10 cellular contexts compared by ENCODE assay signal in the genomic region with DNA sequence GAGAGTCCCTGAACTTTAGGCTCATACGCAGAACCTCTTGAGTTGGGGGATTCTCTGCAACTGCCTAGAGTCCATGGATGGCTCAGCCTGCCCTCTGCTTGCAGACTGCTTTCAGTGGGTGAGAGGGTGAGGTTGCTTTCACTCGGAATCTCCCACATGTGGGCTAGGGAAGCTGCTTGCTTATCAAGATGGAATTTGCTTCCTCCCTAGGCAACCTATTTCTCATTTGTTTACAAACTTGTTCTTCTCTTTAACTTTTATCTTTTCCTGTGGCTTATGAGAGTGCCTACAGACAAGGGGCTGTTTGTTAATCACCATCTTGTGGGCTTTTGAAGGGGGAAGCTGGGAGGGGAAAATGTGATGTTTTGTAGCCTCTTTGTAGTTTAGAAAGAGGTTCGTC. TPM values are rescaled to one million over a fixed set of nuclear protein-coding genes. Genes with fewer than 3 reads are reported as not detected.
DNase-seq lines count a peak whose midpoint lies in the region; ATAC-seq and TF ChIP-seq lines count a peak whose summit lies in the region.
"Had no signal": no experiment of that assay in that cellular context is flagged by ENCODE, and none has a peak within 500 bp of the region (broad histone marks: within the 10 kb centered on the region; RNA-seq: fewer than 3 reads in every experiment).

No MANE protein-coding gene starts in this region.

- H3K4me1 Mint-ChIP-seq in CD4-positive, alpha-beta memory T cell, result peaks cover 74 to 88% (median 81%) of the 10 kb centered on the region in 4 donors
- H3K4me1 Mint-ChIP-seq in nephron, result peaks cover 36% of the 10 kb centered on the region

- no peaks in the 10 kb centered on the region for H3K9me3 ChIP-seq in CD4-positive, alpha-beta memory T cell (ENCODE audit: control insufficient read depth in 1 of 2, low read length in 2 of 2)

- no peak for TF ChIP-seq CTCF in brain microvascular endothelial cell (IDR thresholded peaks at IDR 0.05; ENCODE audit: low read depth, low read length, missing control alignments)
- no peak for TF ChIP-seq CTCF in nephron (IDR thresholded peaks at IDR 0.05; ENCODE audit: unreplicated experiment in 3 of 3)

- intact Hi-C loops in CD4-positive, alpha-beta memory T cell (cut with micrococcal nuclease), result loop anchor here (1.0 kb wide), 1 partner anchor 8 kb away; no protein-coding TSS in a partner anchor
- intact Hi-C loops in posterior vena cava (cut with DNase I), result no loop called here

- CTCF ChIA-PET in CD4-positive, alpha-beta memory T cell (lab: Charles Lee; ENCODE audit: partially characterized antibody), result interaction anchor here (0.6 to 4.2 kb wide), 5 partner anchors 8 to 84 kb away, joined by 3 to 23 read pairs (median 7); a partner anchor contains a TSS

- H3K4me1 ChIP-seq in CD4-positive, alpha-beta memory T cell (ENCODE audit: insufficient read depth, low read length), result peaks cover 81% of the 10 kb centered on the region

- no peak overlapping the region for H3K4me3 ChIP-seq in CD4-positive, alpha-beta memory T cell (ENCODE audit: low read length in 2 of 2)
- H3K4me3 ChIP-seq in brain microvascular endothelial cell (ENCODE audit: low read depth, low read length), result no peak overlapping the region
- H3K4me3 ChIP-seq: SK-N-MC had no signal

- peaks cover 3 to 15% of the 10 kb centered on the region in 2 donors for H3K36me3 Mint-ChIP-seq in CD4-positive, alpha-beta memory T cell
- H3K36me3 Mint-ChIP-seq in nephron (ENCODE audit: low read depth), result peaks cover 59% of the 10 kb centered on the region

- H3K9me3 Mint-ChIP-seq in CD4-positive, alpha-beta memory T cell, result no peaks in the 10 kb centered on the region
- no peaks in the 10 kb centered on the region for H3K9me3 Mint-ChIP-seq in nephron
- H3K9me3 Mint-ChIP-seq: memory B cell had no signal

- no peaks in the 10 kb centered on the region for H3K27me3 ChIP-seq in CD4-positive, alpha-beta memory T cell (ENCODE audit: insufficient read depth, low read length)
- no peaks in the 10 kb centered on the region for H3K27me3 ChIP-seq in brain microvascular endothelial cell (replicated peaks)

- in situ Hi-C loops in brain microvascular endothelial cell (cut with HindIII; ENCODE audit: low pct_ligation_motif_present, low sequenced_read_pairs), result no loop called here

- H3K27ac ChIP-seq in CD4-positive, alpha-beta memory T cell (ENCODE audit: low read depth, low read length), result peak overlapping the region; percentile 49
- H3K27ac ChIP-seq in brain microvascular endothelial cell (peak overlapping the region; percentile 42), substantia nigra (ENCODE audit: low read depth, low read length, poor library complexity, severe bottlenecking) (no peak overlapping the region)
- H3K27ac ChIP-seq: SK-N-MC had no signal

- peak overlapping the region; percentile 41 to 78 (median 70) for H3K4me3 Mint-ChIP-seq in CD4-positive, alpha-beta memory T cell
- peak overlapping the region in 1 of 3 experiments; percentile 7 for H3K4me3 Mint-ChIP-seq in nephron
- H3K4me3 Mint-ChIP-seq: memory B cell had no signal

- DNase-seq in CD4-positive, alpha-beta memory T cell, result peak; percentile 61 to 81 (median 68)
- peak; percentile 85 for DNase-seq in RPMI7951 (ENCODE audit: low read depth)
- peak; percentile 85 for DNase-seq in brain microvascular endothelial cell
- DNase-seq in NOMO-1 (lab: John Stamatoyannopoulos, UW; ENCODE audit: unreplicated experiment in 2 of 2), result no peak
- no peak for DNase-seq in substantia nigra (lab: John Stamatoyannopoulos, UW)
- no peak for DNase-seq in posterior vena cava (ENCODE audit: low spot score)

- POLR2A ChIA-PET in CD4-positive, alpha-beta memory T cell (lab: Charles Lee; ENCODE audit: partially characterized antibody), result interaction anchor here (1.0 to 6.6 kb wide), 10 partner anchors 8 to 57 kb away, joined by 3 to 106 read pairs (median 8); a partner anchor contains a TSS

- no peaks in the 10 kb centered on the region for H3K36me3 ChIP-seq in CD4-positive, alpha-beta memory T cell (ENCODE audit: insufficient read depth, low read length)
- no peaks in the 10 kb centered on the region for H3K36me3 ChIP-seq in brain microvascular endothelial cell (replicated peaks)

- ATAC-seq in HG02610 (IDR thresholded peaks at IDR 0.05; ENCODE audit: unreplicated experiment), result no peak

- H3K27me3 Mint-ChIP-seq in CD4-positive, alpha-beta memory T cell, result no peaks in the 10 kb centered on the region
- H3K27me3 Mint-ChIP-seq in nephron (ENCODE audit: low read depth), result no peaks in the 10 kb centered on the region
- H3K27me3 Mint-ChIP-seq: memory B cell had no signal

- peak overlapping the region; percentile 70 to 93 (median 85) for H3K27ac Mint-ChIP-seq in CD4-positive, alpha-beta memory T cell
- peak overlapping the region; percentile 5 to 47 (median 25) for H3K27ac Mint-ChIP-seq in nephron
- H3K27ac Mint-ChIP-seq: memory B cell had no signal

RNA-seq across cellular contexts. Expression of a gene that starts 10.0 kb away (rescaled TPM):
- total RNA-seq in CD4-positive, alpha-beta memory T cell, result 100 to 1,000 TPM in 1 of 2 experiments, 10 to 100 TPM in 1; 98.6 to 101 TPM
- polyA plus RNA-seq in CD4-positive, alpha-beta memory T cell, result 10 to 100 TPM; 27.9 to 45.7 TPM
- total RNA-seq in RPMI7951 (2014; rRNA removed; shearing (Covaris generic)), result 16.4 and 19.1 TPM in 2 replicates
- total RNA-seq in posterior vena cava, result 10 to 100 TPM; 24.2 to 34.9 TPM

Comparison
In these comparisons a context has a peak if more than half of its experiments do, and no peak if none do; other contexts are left out.
1. DNase-seq: peak in CD4-positive, alpha-beta memory T cell (5 of 5), RPMI7951 (single experiment) and brain microvascular endothelial cell (single experiment); none in NOMO-1 (0 of 2), substantia nigra (0 of 49) and posterior vena cava (single experiment).